ENCODE assay signal across 21 cellular contexts in the genomic region with DNA sequence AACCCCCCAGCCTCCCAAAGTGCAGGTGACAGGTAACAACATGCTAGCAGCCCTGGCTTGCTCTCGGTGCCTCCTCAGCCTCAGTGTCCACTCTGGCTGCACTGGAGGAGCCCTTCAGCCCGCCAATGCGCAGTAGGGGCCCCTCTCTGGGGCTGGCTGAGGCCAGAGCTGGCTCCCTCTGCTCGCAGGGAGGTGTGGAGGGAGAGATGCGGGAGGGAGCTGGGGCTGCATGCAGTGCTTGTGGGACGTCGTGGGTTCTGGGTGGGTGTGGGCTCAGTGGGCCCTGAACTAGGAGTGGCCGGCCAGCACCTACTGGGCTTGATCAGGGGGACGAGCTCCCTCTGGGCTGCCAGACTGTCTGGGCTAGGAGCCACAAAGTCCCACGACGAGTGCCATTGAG. TPM values are rescaled to one million over a fixed set of nuclear protein-coding genes. Genes with fewer than 3 reads are reported as not detected.
DNase-seq lines count a peak whose midpoint lies in the region; ATAC-seq, FAIRE-seq and TF ChIP-seq lines count a peak whose summit lies in the region.
"Had no signal": no experiment of that assay in that cellular context is flagged by ENCODE, and none has a peak within 500 bp of the region (broad histone marks: within the 10 kb centered on the region; RNA-seq: fewer than 3 reads in every experiment).

No MANE protein-coding gene starts in this region.

- no peak overlapping the region for H4K8ac ChIP-seq in neuronal stem cell (ENCODE audit: low read depth, low read length)

- H4K91ac ChIP-seq in neuronal stem cell (ENCODE audit: low read depth, low read length, poor library complexity): no peak overlapping the region

- TF ChIP-seq CTCF in HepG2 (CRISPR knock-in tag; IDR thresholded peaks at IDR 0.05) (no peak), right lobe of liver (IDR thresholded peaks at IDR 0.05) (no peak), foreskin keratinocyte (conservative IDR thresholded peaks at IDR 0.05) (no peak)

- POLR2A ChIA-PET in HepG2 (lab: Yijun Ruan, JAX): no interaction called here

- DNase-seq in HepG2 (ENCODE audit: low spot score) (no peak), right lobe of liver (no peak), neuronal stem cell (ENCODE audit: low spot score) (no peak), aorta (peak in 1 of 2 donors; percentile 40), foreskin keratinocyte (no peak)
- DNase-seq: AML-193; Caco-2; Calu3; CD4-positive, alpha-beta T cell; CD8-positive, alpha-beta T cell; DMS79 treated with DMSO at 0.1 percent for 48 hours; GF-D8 had no signal

- H3K79me1 ChIP-seq in neuronal stem cell (ENCODE audit: low read depth, low read length): no peaks in the 10 kb centered on the region

- H3K36me3 ChIP-seq in HepG2 (replicated peaks in 1 of 2; ENCODE audit: control insufficient read depth in 1 of 2, insufficient read depth in 2 of 2, low read length in 2 of 2) (no peaks in the 10 kb centered on the region), right lobe of liver (no peaks in the 10 kb centered on the region), neuronal stem cell (replicated peaks in 1 of 2; ENCODE audit: control insufficient read depth in 2 of 2, insufficient read depth in 2 of 2, low read length in 2 of 2) (no peaks in the 10 kb centered on the region), aorta (ENCODE audit: control insufficient read depth in 1 of 2, insufficient read depth in 2 of 2, low read length in 1 of 2) (no peaks in the 10 kb centered on the region)
- H3K36me3 ChIP-seq: BLaER1 treated with 17β-estradiol and CSF1 and Interleukin-3, amounts not matched to agents 10 nM and 100 nM had no signal

- no TSS peak for BruUV-seq in HepG2 (replicated peaks; lab: Mats Ljungman, UMichigan)

- H3K4me1 ChIP-seq in HepG2 (ENCODE audit: insufficient read depth, low read length) (no peaks in the 10 kb centered on the region), right lobe of liver (no peaks in the 10 kb centered on the region), neuronal stem cell (ENCODE audit: control insufficient read depth in 2 of 2, insufficient read depth in 1 of 2, low read depth in 1 of 2, low read length in 2 of 2) (peaks cover 0 to 3% of the 10 kb centered on the region in 2 donors), aorta (ENCODE audit: control insufficient read depth in 1 of 2, insufficient read depth in 2 of 2, low read length in 2 of 2) (no peaks in the 10 kb centered on the region), foreskin keratinocyte (peaks cover 8% of the 10 kb centered on the region)
- H3K4me1 ChIP-seq: A549, Caco-2 had no signal

- no peak overlapping the region for H3K14ac ChIP-seq in neuronal stem cell (ENCODE audit: low read length)

- in situ Hi-C loops in HepG2 (cut with HindIII; ENCODE audit: extremely low pct_ligation_motif_present, low pct_unique_long_range_greater_than_20kb): no loop called here

- H3K27me3 ChIP-seq in HepG2 (ENCODE audit: control insufficient read depth in 1 of 2, insufficient read depth in 2 of 2, low read length in 2 of 2) (no peaks in the 10 kb centered on the region; a peak in 1 of 5 replicates), right lobe of liver (no peaks in the 10 kb centered on the region), neuronal stem cell (ENCODE audit: control insufficient read depth in 3 of 3, insufficient read depth in 3 of 3, low read depth in 1 of 3, low read length in 3 of 3) (no peaks in the 10 kb centered on the region), aorta (ENCODE audit: control insufficient read depth in 1 of 2, insufficient read depth in 2 of 2, low read length in 1 of 2) (no peaks in the 10 kb centered on the region), foreskin keratinocyte (no peaks in the 10 kb centered on the region)
- H3K27me3 ChIP-seq: BLaER1 treated with 17β-estradiol and CSF1 and Interleukin-3, amounts not matched to agents 10 nM and 100 nM had no signal

- H2BK5ac ChIP-seq in neuronal stem cell (ENCODE audit: low read length): no peak overlapping the region

- H3K9me3 ChIP-seq in HepG2 (ENCODE audit: low read length) (no peaks in the 10 kb centered on the region), right lobe of liver (no peaks in the 10 kb centered on the region), neuronal stem cell (replicated peaks in 1 of 2; ENCODE audit: control insufficient read depth in 2 of 2, insufficient read depth in 1 of 2, low read depth in 1 of 2, low read length in 2 of 2) (no peaks in the 10 kb centered on the region), aorta (ENCODE audit: control insufficient read depth, low read length) (no peaks in the 10 kb centered on the region)
- H3K9me3 ChIP-seq: A549, Caco-2 had no signal

- no peak overlapping the region for H2BK15ac ChIP-seq in neuronal stem cell (ENCODE audit: low read length)

- H3K27ac ChIP-seq in HepG2 (ENCODE audit: extremely low read length, insufficient read depth, low read length) (no peak overlapping the region), right lobe of liver (no peak overlapping the region), neuronal stem cell (replicated peaks; ENCODE audit: low read length) (no peak overlapping the region), aorta (ENCODE audit: low read depth in 1 of 2, low read length in 2 of 2) (no peak overlapping the region), foreskin keratinocyte (no peak overlapping the region)
- H3K27ac ChIP-seq: 22Rv1; A549; BLaER1 treated with 17β-estradiol and CSF1 and Interleukin-3, amounts not matched to agents 10 nM and 100 nM; C4-2B had no signal

- no peak overlapping the region for H3K4me2 ChIP-seq in HepG2 (ENCODE audit: low read depth, low read length)
- H3K4me2 ChIP-seq in neuronal stem cell (ENCODE audit: insufficient read depth, low read length, poor library complexity, severe bottlenecking): no peak overlapping the region
- H3K4me2 ChIP-seq: A549; BLaER1 treated with 17β-estradiol and CSF1 and Interleukin-3, amounts not matched to agents 10 nM and 100 nM had no signal

- TF ChIP-seq EP300 in HepG2 (IDR thresholded peaks at IDR 0.05; ENCODE audit: low read depth in 2 of 2, low read length in 2 of 2): no peak
- TF ChIP-seq EP300 in HepG2 (CRISPR knock-in tag; IDR thresholded peaks at IDR 0.05; ENCODE audit: borderline replicate concordance): no peak

- CTCF ChIA-PET in HepG2 (lab: Yijun Ruan, JAX; ENCODE audit: low intra/inter-chr PET ratio, low total read pairs): no interaction called here

- H2BK12ac ChIP-seq in neuronal stem cell (ENCODE audit: low read length): peak overlapping the region; percentile 82

- H4K20me1 ChIP-seq in HepG2 (ENCODE audit: insufficient read depth, low read length): no peaks in the 10 kb centered on the region
- H4K20me1 ChIP-seq: BLaER1 treated with 17β-estradiol and CSF1 and Interleukin-3, amounts not matched to agents 10 nM and 100 nM had no signal

- no peak overlapping the region for H3K4ac ChIP-seq in neuronal stem cell (ENCODE audit: low read length)

- peak overlapping the region; percentile 83 for H3K18ac ChIP-seq in neuronal stem cell (ENCODE audit: low read length)

- H2AFZ ChIP-seq in HepG2 (ENCODE audit: low read length) (no peak overlapping the region), neuronal stem cell (ENCODE audit: low read length) (peak overlapping the region; percentile 56)

- peak overlapping the region; percentile 43 for H3K23ac ChIP-seq in neuronal stem cell (ENCODE audit: low read depth, low read length, poor library complexity)

- TF ChIP-seq POLR2A in HepG2 (IDR thresholded peaks at IDR 0.05; ENCODE audit: insufficient read depth in 1 of 2, low read depth in 2 of 2, low read length in 2 of 2): no peak
- no peak for TF ChIP-seq POLR2A in right lobe of liver (IDR thresholded peaks at IDR 0.05)

- H2BK120ac ChIP-seq in neuronal stem cell (ENCODE audit: low read depth, low read length): no peak overlapping the region

- H2AK5ac ChIP-seq in neuronal stem cell (ENCODE audit: low read depth, low read length): peak overlapping the region; percentile 98

- ATAC-seq in HepG2: peak; percentile 34
- ATAC-seq in right lobe of liver: no peak
- peak; percentile 19 for ATAC-seq in aorta (ENCODE audit: low FRiP score)
- no peak for ATAC-seq in HG02610 (IDR thresholded peaks at IDR 0.05; ENCODE audit: unreplicated experiment)
- ATAC-seq in foreskin keratinocyte: no peak
- ATAC-seq: A549; CD8-positive, alpha-beta T cell had no signal

- TF ChIP-seq RAD21 in HepG2 (CRISPR knock-in tag; IDR thresholded peaks at IDR 0.05): no peak

- intact Hi-C loops in HepG2 (cut with micrococcal nuclease; ENCODE audit: unreplicated experiment): no loop called here
- intact Hi-C loops in right lobe of liver (cut with DNase I): no loop called here
- intact Hi-C loops in aorta (cut with DNase I): no loop called here

- no peaks in the 10 kb centered on the region for H3K79me2 ChIP-seq in HepG2 (ENCODE audit: insufficient read depth, low read length)

- H3K4me3 ChIP-seq in HepG2 (replicated peaks in 1 of 3; ENCODE audit: insufficient read depth in 1 of 3, low read depth in 2 of 3, low read length in 3 of 3) (no peak overlapping the region), right lobe of liver (no peak overlapping the region), neuronal stem cell (ENCODE audit: low read length in 2 of 2) (no peak overlapping the region), aorta (ENCODE audit: low read length in 2 of 2) (no peak overlapping the region)
- H3K4me3 ChIP-seq: A549; BLaER1 treated with 17β-estradiol and CSF1 and Interleukin-3, amounts not matched to agents 10 nM and 100 nM had no signal

- H3K9ac ChIP-seq in HepG2 (ENCODE audit: insufficient read depth, low read depth, low read length) (no peak overlapping the region), neuronal stem cell (ENCODE audit: low read depth, low read length, poor library complexity) (no peak overlapping the region)
- H3K9ac ChIP-seq: BLaER1 treated with 17β-estradiol and CSF1 and Interleukin-3, amounts not matched to agents 10 nM and 100 nM had no signal

- 37% methylated on average over 4 of the region's 11 CpGs for WGBS in HepG2 (ENCODE audit: low lambda C conversion rate)
- no CpG with 5 or more reads among the region's 11 CpGs for WGBS in right lobe of liver (ENCODE audit: insufficient coverage, low coverage, low lambda C conversion rate, missing lambda C conversion rate)
- WGBS in neuronal stem cell (ENCODE audit: extremely low coverage in 2 of 2, insufficient read length in 2 of 2, insufficient replicate concordance in 1 of 2), 2 donors: no CpG with 5 or more reads among the region's 11 CpGs
- 92 to 96% methylated on average over 11 of the region's 11 CpGs for WGBS in aorta, 2 donors

- no peak for FAIRE-seq in HepG2 (lab: Jason Lieb, UNC)
- FAIRE-seq: A549, D721Med, G401.6, GM12891, GM19239 had no signal

RNA-seq across cellular contexts. Expression of a gene that starts 14.4 kb away (rescaled TPM):
- total RNA-seq in HepG2 (2016; rRNA removed; fragmentation: Illumina TruSeq; extraction: Trizol) (10.4 and 16.7 TPM in 2 replicates), right lobe of liver (1 to 10 TPM in 2 of 6 experiments, under 1 TPM in 4; 0.54 to 2.8 (median 0.92) TPM), aorta (1 to 10 TPM; 2.2 to 2.8 TPM), foreskin keratinocyte (13.4 and 14.9 TPM in 2 replicates)
- total RNA-seq in HepG2 (2016; cell fraction: cytosol; rRNA removed; fragmentation: Illumina TruSeq; extraction: Trizol; ENCODE audit: low read depth): 1.1 and 1.7 TPM in 2 replicates
- total RNA-seq in HepG2 (2016; cell fraction: insoluble cytoplasmic fraction; rRNA removed; fragmentation: Illumina TruSeq; extraction: Trizol): 10.1 and 15.4 TPM in 2 replicates
- 6.0 and 7.4 TPM in 2 replicates for total RNA-seq in HepG2 (2016; cell fraction: membrane; rRNA removed; fragmentation: Illumina TruSeq; extraction: Trizol)
- 7.4 and 8.1 TPM in 2 replicates for total RNA-seq in HepG2 (2016; cell fraction: nucleus; rRNA removed; fragmentation: Illumina TruSeq; extraction: Trizol)
- polyA plus RNA-seq in HepG2 (2011; rRNA removed) (5.4 and 8.5 TPM in 2 replicates), aorta (1 to 10 TPM; 1.8 to 3.0 TPM), foreskin keratinocyte (6.7 and 7.9 TPM in 2 replicates)
- polyA plus RNA-seq in HepG2 (2011; cell fraction: cytosol; rRNA removed): 2.6 and 3.0 TPM in 2 replicates
- polyA plus RNA-seq in HepG2 (2011; cell fraction: nucleus; rRNA removed): 1.3 and 2.1 TPM in 2 replicates
- 3.0 and 5.0 TPM in 2 replicates for polyA plus RNA-seq in HepG2 (2012)
- 0.98 and 1.2 TPM in 2 replicates for polyA plus RNA-seq in HepG2 (2016; cell fraction: cytosol; fragmentation: Illumina TruSeq; extraction: Trizol; ENCODE audit: low read depth)
- 22.6 and 22.9 TPM in 2 replicates for polyA plus RNA-seq in HepG2 (2016; cell fraction: insoluble cytoplasmic fraction; fragmentation: Illumina TruSeq; extraction: Trizol; ENCODE audit: low read depth)
- polyA plus RNA-seq in HepG2 (2016; cell fraction: membrane; fragmentation: Illumina TruSeq; extraction: Trizol; ENCODE audit: low read depth): 5.1 and 5.5 TPM in 2 replicates
- polyA plus RNA-seq in HepG2 (2016; cell fraction: nucleus; fragmentation: Illumina TruSeq; extraction: Trizol; ENCODE audit: insufficient read depth, low read depth): 10.1 and 10.7 TPM in 2 replicates
- polyA minus RNA-seq in HepG2 (2011; rRNA and poly(A)+ RNA removed; ENCODE audit: low replicate concordance): 1.7 TPM in 2 replicates
- polyA minus RNA-seq in HepG2 (2011; cell fraction: cytosol; rRNA and poly(A)+ RNA removed): 2.9 and 3.5 TPM in 2 replicates
- polyA minus RNA-seq in HepG2 (2011; cell fraction: nucleus; rRNA and poly(A)+ RNA removed): 3.0 and 4.0 TPM in 2 replicates
- polyA plus RNA-seq in neuronal stem cell (2013, experiment 1 of 2): 32.6 TPM
- polyA plus RNA-seq in neuronal stem cell (2013, experiment 2 of 2): 33.7 TPM

RNA-seq across cellular contexts. Expression of a gene that starts 14.8 kb away (rescaled TPM):
- 13.5 and 14.7 TPM in 2 replicates for total RNA-seq in HepG2 (2016; rRNA removed; fragmentation: Illumina TruSeq; extraction: Trizol)
- 1.3 and 2.5 TPM in 2 replicates for total RNA-seq in HepG2 (2016; cell fraction: cytosol; rRNA removed; fragmentation: Illumina TruSeq; extraction: Trizol; ENCODE audit: low read depth)
- total RNA-seq in HepG2 (2016; cell fraction: insoluble cytoplasmic fraction; rRNA removed; fragmentation: Illumina TruSeq; extraction: Trizol): 13.3 and 15.5 TPM in 2 replicates
- 5.0 and 6.4 TPM in 2 replicates for total RNA-seq in HepG2 (2016; cell fraction: membrane; rRNA removed; fragmentation: Illumina TruSeq; extraction: Trizol)
- 9.4 and 10.2 TPM in 2 replicates for total RNA-seq in HepG2 (2016; cell fraction: nucleus; rRNA removed; fragmentation: Illumina TruSeq; extraction: Trizol)
- polyA plus RNA-seq in HepG2 (2011; rRNA removed): 15.3 and 17.8 TPM in 2 replicates
- 8.7 and 14.2 TPM in 2 replicates for polyA plus RNA-seq in HepG2 (2011; cell fraction: cytosol; rRNA removed)
- 16.8 and 22.3 TPM in 2 replicates for polyA plus RNA-seq in HepG2 (2011; cell fraction: nucleus; rRNA removed)
- polyA plus RNA-seq in HepG2 (2012): 14.6 and 17.9 TPM in 2 replicates
- polyA plus RNA-seq in HepG2 (2016; cell fraction: cytosol; fragmentation: Illumina TruSeq; extraction: Trizol; ENCODE audit: low read depth): 1.8 and 2.1 TPM in 2 replicates
- polyA plus RNA-seq in HepG2 (2016; cell fraction: insoluble cytoplasmic fraction; fragmentation: Illumina TruSeq; extraction: Trizol; ENCODE audit: low read depth): 12.4 and 13.8 TPM in 2 replicates
- 2.8 and 4.3 TPM in 2 replicates for polyA plus RNA-seq in HepG2 (2016; cell fraction: membrane; fragmentation: Illumina TruSeq; extraction: Trizol; ENCODE audit: low read depth)
- 14.5 and 18.5 TPM in 2 replicates for polyA plus RNA-seq in HepG2 (2016; cell fraction: nucleus; fragmentation: Illumina TruSeq; extraction: Trizol; ENCODE audit: insufficient read depth, low read depth)
- polyA minus RNA-seq in HepG2 (2011; rRNA and poly(A)+ RNA removed; ENCODE audit: low replicate concordance): 1.8 and 8.8 TPM in 2 replicates
- polyA minus RNA-seq in HepG2 (2011; cell fraction: cytosol; rRNA and poly(A)+ RNA removed): 8.0 and 13.9 TPM in 2 replicates
- polyA minus RNA-seq in HepG2 (2011; cell fraction: nucleus; rRNA and poly(A)+ RNA removed): 19.4 and 23.9 TPM in 2 replicates
- 100 to 1,000 TPM; 100 to 146 (median 127) TPM for total RNA-seq in right lobe of liver
- polyA plus RNA-seq in neuronal stem cell (2013, experiment 1 of 2): 11.8 TPM
- 12.8 TPM for polyA plus RNA-seq in neuronal stem cell (2013, experiment 2 of 2)
- total RNA-seq in aorta: 10 to 100 TPM; 23.8 to 26.0 TPM
- 10 to 100 TPM; 21.9 to 42.0 TPM for polyA plus RNA-seq in aorta
- 10.9 and 12.4 TPM in 2 replicates for total RNA-seq in foreskin keratinocyte
- polyA plus RNA-seq in foreskin keratinocyte: 9.5 and 10.8 TPM in 2 replicates

Comparison
In these comparisons a context has a peak if more than half of its experiments do, and no peak if none do; other contexts are left out.
1. ATAC-seq: peak in HepG2 (single experiment) and aorta (single experiment); none in right lobe of liver (0 of 4), HG02610 (single experiment) and foreskin keratinocyte (single experiment).